Comparison of ENCODE assay signal across 1 cellular context in genomic region chr1:94926915-94927404, GRCh38.
TF ChIP-seq lines count a peak whose summit lies in the region.

CNN3 (minus strand) TSS chr1:94927110; CDS start chr1:94926894, 216 bp downstream.

TF ChIP-seq in GM23338, 12 proteins besides CTCF, POLR2A, EP300 and RAD21 (continued from another document):
- TF ChIP-seq ZNF462 (CRISPR knock-in tag; IDR thresholded peaks at IDR 0.05) = no peak
TF ChIP-seq in GM23338: peak in this region for 3.
